ENCODE assay signal across 18 cellular contexts in genomic region chr10:69145329-69145728, GRCh38. TPM values are rescaled to one million over a fixed set of nuclear protein-coding genes. Genes with fewer than 3 reads are reported as not detected.
A peak's percentile ranks its signal among the peaks of the same experiment; 100 is the strongest.
DNase-seq lines count a peak whose midpoint lies in the region; ATAC-seq, FAIRE-seq and TF ChIP-seq lines count a peak whose summit lies in the region.
"Had no signal": no experiment of that assay in that cellular context is flagged by ENCODE, and none has a peak within 500 bp of the region (broad histone marks: within the 10 kb centered on the region; RNA-seq: fewer than 3 reads in every experiment).

No MANE protein-coding gene starts in this region.

- 100% methylated on average over 1 of the region's 1 CpG; no CpG with 5 or more reads in 1 of the 2 donors for WGBS in gastroesophageal sphincter (ENCODE audit: low coverage in 1 of 2), 2 donors

- peaks cover 0 to 8% of the 10 kb centered on the region in 2 donors for H3K36me3 ChIP-seq in gastroesophageal sphincter

- no peaks in the 10 kb centered on the region; the same call in 1 of the 2 replicates for H3K36me3 Mint-ChIP-seq in HFFc6 (ENCODE audit: low read depth)
- H3K36me3 Mint-ChIP-seq in effector memory CD8-positive, alpha-beta T cell (ENCODE audit: insufficient read depth), result peaks cover 15% of the 10 kb centered on the region
- H3K36me3 Mint-ChIP-seq in stimulated activated effector memory CD8-positive, alpha-beta T cell treated with anti-CD3 and anti-CD28 coated beads, Interleukin-12 subunit alpha, Interleukin-12 subunit beta, amount 100 ng/mL, for 72 hours, result peaks cover 34% of the 10 kb centered on the region

- no peak for TF ChIP-seq POLR2A in H54 (IDR thresholded peaks at IDR 0.05; ENCODE audit: low read depth, low read length)
- TF ChIP-seq POLR2A in gastroesophageal sphincter (IDR thresholded peaks at IDR 0.05), result no peak

- peaks cover 7% of the 10 kb centered on the region for H3K4me1 Mint-ChIP-seq in HFFc6 (ENCODE audit: low read depth)
- H3K4me1 Mint-ChIP-seq in effector memory CD8-positive, alpha-beta T cell (ENCODE audit: low read depth in 2 of 2), result peaks cover 26 to 57% of the 10 kb centered on the region in 2 donors
- peaks cover 34% of the 10 kb centered on the region for H3K4me1 Mint-ChIP-seq in stimulated activated effector memory CD8-positive, alpha-beta T cell treated with anti-CD3 and anti-CD28 coated beads, Interleukin-12 subunit alpha, Interleukin-12 subunit beta, amount 100 ng/mL, for 72 hours

- H3K27ac Mint-ChIP-seq in HFFc6, result peak overlapping the region; percentile 13; the same call in 1 of the 2 replicates
- H3K27ac Mint-ChIP-seq in effector memory CD8-positive, alpha-beta T cell, result peak overlapping the region; percentile 63 to 65
- peak overlapping the region; percentile 17 for H3K27ac Mint-ChIP-seq in stimulated activated effector memory CD8-positive, alpha-beta T cell treated with anti-CD3 and anti-CD28 coated beads, Interleukin-12 subunit alpha, Interleukin-12 subunit beta, amount 100 ng/mL, for 72 hours

- H3K4me1 ChIP-seq in gastroesophageal sphincter, result peaks cover 0 to 7% (median 0%) of the 10 kb centered on the region in 3 donors

- TF ChIP-seq EP300 in gastroesophageal sphincter (IDR thresholded peaks at IDR 0.05), result no peak

- H3K27me3 ChIP-seq in gastroesophageal sphincter, result no peaks in the 10 kb centered on the region

- DNase-seq in H54 (ENCODE audit: insufficient read length, low spot score), result no peak
- no peak for DNase-seq in HFFc6
- no peak for DNase-seq in effector memory CD8-positive, alpha-beta T cell
- DNase-seq in stimulated activated effector memory CD8-positive, alpha-beta T cell treated with anti-CD3 and anti-CD28 coated beads, Interleukin-12 subunit alpha, Interleukin-12 subunit beta, amount 100 ng/mL, for 72 hours (ENCODE audit: low spot score in 2 of 2), result no peak
- DNase-seq in NCI-H2227 treated with DMSO at 0.1 percent for 48 hours (lab: John Stamatoyannopoulos, UW), result no peak
- no peak for DNase-seq in NCI-H748 treated with DMSO at 0.1 percent for 48 hours (lab: John Stamatoyannopoulos, UW)
- DNase-seq: C1 segment of cervical spinal cord; CD4-positive, alpha-beta memory T cell; COR-L47; DMS153; DND-41; GOT3; H7 had no signal

- no peak overlapping the region for H3K27ac ChIP-seq in gastroesophageal sphincter

- FAIRE-seq in H54 (lab: Jason Lieb, UNC), result peak; percentile 55
- FAIRE-seq: G401.6, GM12892 had no signal

- no peak for TF ChIP-seq CTCF in HFFc6 (IDR thresholded peaks at IDR 0.05)
- no peak for TF ChIP-seq CTCF in gastroesophageal sphincter (IDR thresholded peaks at IDR 0.05)

- no peak overlapping the region for H3K4me3 ChIP-seq in gastroesophageal sphincter

- H3K27me3 Mint-ChIP-seq in HFFc6 (ENCODE audit: insufficient read depth), result no peaks in the 10 kb centered on the region
- H3K27me3 Mint-ChIP-seq in effector memory CD8-positive, alpha-beta T cell, result no peaks in the 10 kb centered on the region
- H3K27me3 Mint-ChIP-seq: CD4-positive, alpha-beta memory T cell had no signal

- no peaks in the 10 kb centered on the region for H3K9me3 ChIP-seq in gastroesophageal sphincter

- no peaks in the 10 kb centered on the region for H3K9me3 Mint-ChIP-seq in HFFc6
- H3K9me3 Mint-ChIP-seq in effector memory CD8-positive, alpha-beta T cell, result no peaks in the 10 kb centered on the region
- no peaks in the 10 kb centered on the region for H3K9me3 Mint-ChIP-seq in stimulated activated effector memory CD8-positive, alpha-beta T cell treated with anti-CD3 and anti-CD28 coated beads, Interleukin-12 subunit alpha, Interleukin-12 subunit beta, amount 100 ng/mL, for 72 hours
- H3K9me3 Mint-ChIP-seq: CD4-positive, alpha-beta memory T cell had no signal

- H3K4me3 Mint-ChIP-seq in HFFc6, result no peak overlapping the region
- no peak overlapping the region for H3K4me3 Mint-ChIP-seq in effector memory CD8-positive, alpha-beta T cell
- H3K4me3 Mint-ChIP-seq in stimulated activated effector memory CD8-positive, alpha-beta T cell treated with anti-CD3 and anti-CD28 coated beads, Interleukin-12 subunit alpha, Interleukin-12 subunit beta, amount 100 ng/mL, for 72 hours, result no peak overlapping the region
- H3K4me3 Mint-ChIP-seq: CD4-positive, alpha-beta memory T cell had no signal

- no peak for ATAC-seq in effector memory CD8-positive, alpha-beta T cell (replicated peaks)
- ATAC-seq in stimulated activated effector memory CD8-positive, alpha-beta T cell treated with anti-CD3 and anti-CD28 coated beads, Interleukin-12 subunit alpha, Interleukin-12 subunit beta, amount 100 ng/mL, for 72 hours, result no peak
- no peak for ATAC-seq in gastroesophageal sphincter
- no peak for ATAC-seq in HG03045 (IDR thresholded peaks at IDR 0.05; ENCODE audit: unreplicated experiment)
- ATAC-seq: HCT116 had no signal

RNA-seq across cellular contexts. Expression of gene VPS26A, which starts 21.4 kb away (rescaled TPM):
- total RNA-seq in HFFc6 (2021; fragmentation: NEBNext Ultra II Directional; extraction: Animal tissue kit (Norgen Biotek cat#: 25700)), result 10 to 100 TPM; 47.9 to 62.8 (median 61.4) TPM
- 10 to 100 TPM; 34.1 to 51.5 (median 39.4) TPM for total RNA-seq in gastroesophageal sphincter

RNA-seq across cellular contexts. Expression of gene SUPV3L1, which starts 34.7 kb away (rescaled TPM):
- total RNA-seq in HFFc6 (2021; fragmentation: NEBNext Ultra II Directional; extraction: Animal tissue kit (Norgen Biotek cat#: 25700)), result 10 to 100 TPM; 26.4 to 31.0 (median 28.9) TPM
- total RNA-seq in gastroesophageal sphincter, result 10 to 100 TPM; 18.2 to 20.9 (median 19.8) TPM

RNA-seq across cellular contexts. Expression of gene SRGN, which starts 57.4 kb away (rescaled TPM):
- total RNA-seq in HFFc6 (2021; fragmentation: NEBNext Ultra II Directional; extraction: Animal tissue kit (Norgen Biotek cat#: 25700)), result 100 to 1,000 TPM; 128 to 471 (median 424) TPM
- 100 to 1,000 TPM in 2 of 4 donors, 10 to 100 TPM in 2; 14.9 to 143 (median 97.8) TPM for total RNA-seq in gastroesophageal sphincter
- total RNA-seq: H7 had no signal

Comparison
In these comparisons a context has a peak if more than half of its experiments do, and no peak if none do; other contexts are left out.
1. H3K27ac Mint-ChIP-seq: peak in every context shown above with its lines; median percentile 64 in effector memory CD8-positive, alpha-beta T cell; 17 in stimulated activated effector memory CD8-positive, alpha-beta T cell treated with anti-CD3 and anti-CD28 coated beads, Interleukin-12 subunit alpha, Interleukin-12 subunit beta, amount 100 ng/mL, for 72 hours; 13 in HFFc6.